13 cellular contexts compared by ENCODE assay signal in genomic region chr19:30222993-30223865, GRCh38.
DNase-seq lines count a peak whose midpoint lies in the region; ATAC-seq and TF ChIP-seq lines count a peak whose summit lies in the region.
"Had no signal": no experiment of that assay in that cellular context is flagged by ENCODE, and none has a peak within 500 bp of the region (broad histone marks: within the 10 kb centered on the region; RNA-seq: fewer than 3 reads in every experiment).

No MANE protein-coding gene starts in this region.

- H3K4me3 ChIP-seq in iPS-18c (ENCODE audit: insufficient read depth, low read depth, low read length): peak overlapping the region; percentile 46; the same call in 1 of the 2 replicates
- no peak overlapping the region for H3K4me3 ChIP-seq in smooth muscle cell
- no peak overlapping the region for H3K4me3 ChIP-seq in stomach
- H3K4me3 ChIP-seq in CD4-positive, alpha-beta memory T cell (ENCODE audit: low read length in 2 of 2): no peak overlapping the region
- H3K4me3 ChIP-seq: cardiac muscle cell had no signal

- no peaks in the 10 kb centered on the region for H3K9me3 Mint-ChIP-seq in activated CD8-positive, alpha-beta T cell treated with anti-CD3 and anti-CD28 coated beads, Interleukin-2, amount 10 ng/mL, durations not matched to agents 7 days and 5 days (ENCODE audit: insufficient read depth)
- no peaks in the 10 kb centered on the region for H3K9me3 Mint-ChIP-seq in activated CD8-positive, alpha-beta T cell treated with anti-CD3 and anti-CD28 coated beads for 36 hours
- H3K9me3 Mint-ChIP-seq in WTC11: no peaks in the 10 kb centered on the region
- H3K9me3 Mint-ChIP-seq in CD4-positive, alpha-beta memory T cell: peaks cover 0 to 5% (median 1%) of the 10 kb centered on the region in 8 donors

- H3F3A ChIP-seq in smooth muscle cell (ENCODE audit: low read depth): no peaks in the 10 kb centered on the region

- TF ChIP-seq CTCF in activated CD8-positive, alpha-beta T cell treated with anti-CD3 and anti-CD28 coated beads for 36 hours (IDR thresholded peaks at IDR 0.05): no peak
- TF ChIP-seq CTCF in WTC11 (IDR thresholded peaks at IDR 0.05): no peak
- TF ChIP-seq CTCF in smooth muscle cell (IDR thresholded peaks at IDR 0.05; ENCODE audit: borderline replicate concordance, insufficient read depth, poor library complexity, severe bottlenecking): no peak
- TF ChIP-seq CTCF in stomach (IDR thresholded peaks at IDR 0.05): peak in 1 of 7 experiments; percentile 31

- no peak for TF ChIP-seq EP300 in stomach (IDR thresholded peaks at IDR 0.05)

- no peak for ATAC-seq in activated CD8-positive, alpha-beta T cell treated with anti-CD3 and anti-CD28 coated beads, Interleukin-2, amount 10 ng/mL, durations not matched to agents 7 days and 5 days
- ATAC-seq in activated CD8-positive, alpha-beta T cell treated with anti-CD3 and anti-CD28 coated beads for 36 hours: no peak
- ATAC-seq in WTC11: peak; percentile 17

- no peak overlapping the region for H2AFZ ChIP-seq in smooth muscle cell (ENCODE audit: low read depth)

- POLR2A ChIA-PET in activated CD8-positive, alpha-beta T cell treated with anti-CD3 and anti-CD28 coated beads, Interleukin-2, amount 10 ng/mL, durations not matched to agents 7 days and 5 days (lab: Charles Lee): no interaction called here
- POLR2A ChIA-PET in activated CD8-positive, alpha-beta T cell treated with anti-CD3 and anti-CD28 coated beads for 36 hours (lab: Charles Lee): no interaction called here
- POLR2A ChIA-PET in WTC11 (lab: Charles Lee): no interaction called here
- POLR2A ChIA-PET in CD4-positive, alpha-beta memory T cell (lab: Charles Lee; ENCODE audit: partially characterized antibody): no interaction called here

- CTCF ChIA-PET in activated CD8-positive, alpha-beta T cell treated with anti-CD3 and anti-CD28 coated beads, Interleukin-2, amount 10 ng/mL, durations not matched to agents 7 days and 5 days (lab: Charles Lee): interaction anchor here (1.2 kb wide), 1 partner anchor 9 kb away, joined by 5 read pairs; no protein-coding TSS in a partner anchor
- CTCF ChIA-PET in activated CD8-positive, alpha-beta T cell treated with anti-CD3 and anti-CD28 coated beads for 36 hours (lab: Charles Lee): interaction anchor here (1.0 kb wide), 1 partner anchor 9 kb away, joined by 3 read pairs; no protein-coding TSS in a partner anchor
- CTCF ChIA-PET in WTC11 (lab: Charles Lee): interaction anchor here (0.6 to 2.9 kb wide), 10 partner anchors 10 to 426 kb away, joined by 3 to 13 read pairs (median 4); no protein-coding TSS in a partner anchor
- CTCF ChIA-PET in CD4-positive, alpha-beta memory T cell (lab: Charles Lee; ENCODE audit: partially characterized antibody): interaction anchor here (0.7 kb wide), 1 partner anchor 543 kb away, joined by 3 read pairs; no protein-coding TSS in a partner anchor

- WGBS in smooth muscle cell (ENCODE audit: low lambda C conversion rate): 14% methylated on average over 26 of the region's 36 CpGs
- WGBS in stomach, 5 donors: 12 to 29% (median 16%) methylated on average over 32 to 36 of the region's 36 CpGs

- peaks cover 8% of the 10 kb centered on the region for H3K36me3 Mint-ChIP-seq in activated CD8-positive, alpha-beta T cell treated with anti-CD3 and anti-CD28 coated beads, Interleukin-2, amount 10 ng/mL, durations not matched to agents 7 days and 5 days (ENCODE audit: low read depth)
- peaks cover 2% of the 10 kb centered on the region for H3K36me3 Mint-ChIP-seq in activated CD8-positive, alpha-beta T cell treated with anti-CD3 and anti-CD28 coated beads for 36 hours (ENCODE audit: low read depth)
- H3K36me3 Mint-ChIP-seq in WTC11: no peaks in the 10 kb centered on the region
- H3K36me3 Mint-ChIP-seq in CD4-positive, alpha-beta memory T cell: peaks cover 0 to 6% of the 10 kb centered on the region in 2 donors

- DNase-seq in activated CD8-positive, alpha-beta T cell treated with anti-CD3 and anti-CD28 coated beads, Interleukin-2, amount 10 ng/mL, durations not matched to agents 7 days and 5 days: no peak
- no peak for DNase-seq in activated CD8-positive, alpha-beta T cell treated with anti-CD3 and anti-CD28 coated beads for 36 hours
- peak; percentile 45 for DNase-seq in WTC11 (ENCODE audit: low spot score)
- no peak for DNase-seq in smooth muscle cell (lab: John Stamatoyannopoulos, UW; ENCODE audit: unreplicated experiment)
- no peak for DNase-seq in stimulated activated naive CD4-positive, alpha-beta T cell treated with Interleukin-2 at 50 U/mL for 16 hours (lab: John Stamatoyannopoulos, UW)
- DNase-seq in stomach: no peak
- DNase-seq in CD4-positive, alpha-beta memory T cell: no peak
- DNase-seq: activated gamma-delta T cell treated with Interleukin-2 at 50 U/mL for 16 hours, mammary epithelial cell, NCI-H1417 treated with DMSO at 0.1 percent for 48 hours, NCI-H524 had no signal

- no peak overlapping the region for H3K9ac ChIP-seq in smooth muscle cell (ENCODE audit: low read depth)

- no peak for TF ChIP-seq POLR2A in stomach (IDR thresholded peaks at IDR 0.05)

- no peaks in the 10 kb centered on the region for H3K36me3 ChIP-seq in smooth muscle cell (ENCODE audit: low read depth)
- H3K36me3 ChIP-seq in stomach: no peaks in the 10 kb centered on the region
- H3K36me3 ChIP-seq in CD4-positive, alpha-beta memory T cell (ENCODE audit: insufficient read depth, low read length): no peaks in the 10 kb centered on the region
- H3K36me3 ChIP-seq: cardiac muscle cell had no signal

- H3K27me3 Mint-ChIP-seq in activated CD8-positive, alpha-beta T cell treated with anti-CD3 and anti-CD28 coated beads, Interleukin-2, amount 10 ng/mL, durations not matched to agents 7 days and 5 days (ENCODE audit: low read depth): peaks cover 52% of the 10 kb centered on the region
- H3K27me3 Mint-ChIP-seq in activated CD8-positive, alpha-beta T cell treated with anti-CD3 and anti-CD28 coated beads for 36 hours: peaks cover 55% of the 10 kb centered on the region
- H3K27me3 Mint-ChIP-seq in WTC11 (ENCODE audit: low read depth): peaks cover 59% of the 10 kb centered on the region
- peaks cover 44 to 53% of the 10 kb centered on the region in 2 donors for H3K27me3 Mint-ChIP-seq in CD4-positive, alpha-beta memory T cell

- H3K4me1 ChIP-seq in smooth muscle cell (ENCODE audit: low read depth) (peaks cover 29% of the 10 kb centered on the region), stomach (peaks cover 22 to 46% (median 33%) of the 10 kb centered on the region in 4 donors)
- peaks cover 14% of the 10 kb centered on the region for H3K4me1 ChIP-seq in CD4-positive, alpha-beta memory T cell (ENCODE audit: insufficient read depth, low read length)

- H3K9me3 ChIP-seq in iPS-18c (ENCODE audit: control insufficient read depth, insufficient read depth, low read length) (no peaks in the 10 kb centered on the region), smooth muscle cell (replicated peaks; ENCODE audit: low read depth) (no peaks in the 10 kb centered on the region), stomach (no peaks in the 10 kb centered on the region)
- no peaks in the 10 kb centered on the region for H3K9me3 ChIP-seq in CD4-positive, alpha-beta memory T cell (ENCODE audit: control insufficient read depth in 1 of 2, low read length in 2 of 2)

- H4K20me1 ChIP-seq in smooth muscle cell (ENCODE audit: low read depth): no peaks in the 10 kb centered on the region

- intact Hi-C loops in activated CD8-positive, alpha-beta T cell treated with anti-CD3 and anti-CD28 coated beads for 36 hours (cut with micrococcal nuclease): loop anchor here (10.0 kb wide), 1 partner anchor 432 kb away; no protein-coding TSS in a partner anchor
- intact Hi-C loops in stomach (cut with DNase I; ENCODE audit: low total_unique reads): no loop called here
- intact Hi-C loops in CD4-positive, alpha-beta memory T cell (cut with micrococcal nuclease): no loop called here

- peak overlapping the region; percentile 51 for H3K4me2 ChIP-seq in smooth muscle cell

- H3K4me1 Mint-ChIP-seq in activated CD8-positive, alpha-beta T cell treated with anti-CD3 and anti-CD28 coated beads, Interleukin-2, amount 10 ng/mL, durations not matched to agents 7 days and 5 days (ENCODE audit: low read depth): peaks cover 29% of the 10 kb centered on the region
- peaks cover 18% of the 10 kb centered on the region for H3K4me1 Mint-ChIP-seq in activated CD8-positive, alpha-beta T cell treated with anti-CD3 and anti-CD28 coated beads for 36 hours (ENCODE audit: low read depth)
- H3K4me1 Mint-ChIP-seq in WTC11: peaks cover 31% of the 10 kb centered on the region
- peaks cover 20 to 37% (median 30%) of the 10 kb centered on the region in 4 donors for H3K4me1 Mint-ChIP-seq in CD4-positive, alpha-beta memory T cell

- H3K27ac ChIP-seq in smooth muscle cell (ENCODE audit: low read depth) (no peak overlapping the region), stomach (peak overlapping the region in 1 of 5 donors; percentile 32)
- H3K27ac ChIP-seq in CD4-positive, alpha-beta memory T cell (ENCODE audit: low read depth, low read length): no peak overlapping the region
- H3K27ac ChIP-seq: cardiac muscle cell had no signal

- H3K27ac Mint-ChIP-seq in activated CD8-positive, alpha-beta T cell treated with anti-CD3 and anti-CD28 coated beads, Interleukin-2, amount 10 ng/mL, durations not matched to agents 7 days and 5 days: no peak overlapping the region
- H3K27ac Mint-ChIP-seq in activated CD8-positive, alpha-beta T cell treated with anti-CD3 and anti-CD28 coated beads for 36 hours: no peak overlapping the region
- no peak overlapping the region for H3K27ac Mint-ChIP-seq in WTC11
- H3K27ac Mint-ChIP-seq in CD4-positive, alpha-beta memory T cell: peak overlapping the region in 1 of 7 donors; percentile 31

- peak overlapping the region; percentile 21 for H3K4me3 Mint-ChIP-seq in activated CD8-positive, alpha-beta T cell treated with anti-CD3 and anti-CD28 coated beads, Interleukin-2, amount 10 ng/mL, durations not matched to agents 7 days and 5 days
- H3K4me3 Mint-ChIP-seq in activated CD8-positive, alpha-beta T cell treated with anti-CD3 and anti-CD28 coated beads for 36 hours: no peak overlapping the region
- peak overlapping the region; percentile 66 for H3K4me3 Mint-ChIP-seq in WTC11
- peak overlapping the region in 2 of 8 donors; percentile 15 to 55 for H3K4me3 Mint-ChIP-seq in CD4-positive, alpha-beta memory T cell

- no peaks in the 10 kb centered on the region for H3K79me2 ChIP-seq in smooth muscle cell (ENCODE audit: low read depth)

- H3K27me3 ChIP-seq in smooth muscle cell (ENCODE audit: low read depth): peaks cover 93% of the 10 kb centered on the region
- H3K27me3 ChIP-seq in stomach: peaks cover 18 to 87% (median 73%) of the 10 kb centered on the region in 3 donors
- H3K27me3 ChIP-seq in CD4-positive, alpha-beta memory T cell (ENCODE audit: insufficient read depth, low read length): peaks cover 10% of the 10 kb centered on the region

TF ChIP-seq in WTC11, 78 proteins besides CTCF, POLR2A, EP300 and RAD21:
- TF ChIP-seq ZMAT4 (CRISPR knock-in tag; IDR thresholded peaks at IDR 0.05) (no peak), ZNF423 (CRISPR knock-in tag; IDR thresholded peaks at IDR 0.05) (peak; percentile 45; the same call in 1 of the 2 replicates)
TF ChIP-seq in WTC11: peak in this region for 1.
